ENCODE assay signal across 1 cellular context in genomic region chr7:1425292-1426136, GRCh38.
TF ChIP-seq lines count a peak whose summit lies in the region.

No MANE protein-coding gene starts in this region.

TF ChIP-seq in HepG2, 621 proteins besides CTCF, POLR2A, EP300 and RAD21 (continued from another document):
- TF ChIP-seq, protein P1, sequence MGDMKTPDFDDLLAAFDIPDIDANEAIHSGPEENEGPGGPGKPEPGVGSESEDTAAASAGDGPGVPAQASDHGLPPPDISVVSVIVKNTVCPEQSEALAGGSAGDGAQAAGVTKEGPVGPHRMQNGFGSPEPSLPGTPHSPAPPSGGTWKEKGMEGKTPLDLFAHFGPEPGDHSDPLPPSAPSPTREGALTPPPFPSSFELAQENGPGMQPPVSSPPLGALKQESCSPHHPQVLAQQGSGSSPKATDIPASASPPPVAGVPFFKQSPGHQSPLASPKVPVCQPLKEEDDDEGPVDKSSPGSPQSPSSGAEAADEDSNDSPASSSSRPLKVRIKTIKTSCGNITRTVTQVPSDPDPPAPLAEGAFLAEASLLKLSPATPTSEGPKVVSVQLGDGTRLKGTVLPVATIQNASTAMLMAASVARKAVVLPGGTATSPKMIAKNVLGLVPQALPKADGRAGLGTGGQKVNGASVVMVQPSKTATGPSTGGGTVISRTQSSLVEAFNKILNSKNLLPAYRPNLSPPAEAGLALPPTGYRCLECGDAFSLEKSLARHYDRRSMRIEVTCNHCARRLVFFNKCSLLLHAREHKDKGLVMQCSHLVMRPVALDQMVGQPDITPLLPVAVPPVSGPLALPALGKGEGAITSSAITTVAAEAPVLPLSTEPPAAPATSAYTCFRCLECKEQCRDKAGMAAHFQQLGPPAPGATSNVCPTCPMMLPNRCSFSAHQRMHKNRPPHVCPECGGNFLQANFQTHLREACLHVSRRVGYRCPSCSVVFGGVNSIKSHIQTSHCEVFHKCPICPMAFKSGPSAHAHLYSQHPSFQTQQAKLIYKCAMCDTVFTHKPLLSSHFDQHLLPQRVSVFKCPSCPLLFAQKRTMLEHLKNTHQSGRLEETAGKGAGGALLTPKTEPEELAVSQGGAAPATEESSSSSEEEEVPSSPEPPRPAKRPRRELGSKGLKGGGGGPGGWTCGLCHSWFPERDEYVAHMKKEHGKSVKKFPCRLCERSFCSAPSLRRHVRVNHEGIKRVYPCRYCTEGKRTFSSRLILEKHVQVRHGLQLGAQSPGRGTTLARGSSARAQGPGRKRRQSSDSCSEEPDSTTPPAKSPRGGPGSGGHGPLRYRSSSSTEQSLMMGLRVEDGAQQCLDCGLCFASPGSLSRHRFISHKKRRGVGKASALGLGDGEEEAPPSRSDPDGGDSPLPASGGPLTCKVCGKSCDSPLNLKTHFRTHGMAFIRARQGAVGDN (CRISPR knock-in tag; IDR thresholded peaks at IDR 0.05), result peak; percentile 60
- TF ChIP-seq BRCA1 (CRISPR knock-in tag; IDR thresholded peaks at IDR 0.05) (no peak), DNMT3B (CRISPR knock-in tag; conservative IDR thresholded peaks at IDR 0.05) (no peak), ONECUT2 (CRISPR knock-in tag; IDR thresholded peaks at IDR 0.05) (no peak), ZNF10 (CRISPR knock-in tag; IDR thresholded peaks at IDR 0.05; ENCODE audit: borderline replicate concordance, low read depth) (no peak), ZEB1 (IDR thresholded peaks at IDR 0.05; ENCODE audit: insufficient replicate concordance, low read depth) (no peak), REXO4 (CRISPR knock-in tag; IDR thresholded peaks at IDR 0.05; ENCODE audit: borderline replicate concordance) (no peak), SMARCE1 (IDR thresholded peaks at IDR 0.05; ENCODE audit: borderline replicate concordance) (no peak), ZNF510 (CRISPR knock-in tag; IDR thresholded peaks at IDR 0.05; ENCODE audit: low read depth) (no peak), RELA (CRISPR knock-in tag; IDR thresholded peaks at IDR 0.05) (0 out of 2 replicates have a peak, but pooled peaks have one; percentile 27), ZNF207 (IDR thresholded peaks at IDR 0.05; ENCODE audit: borderline replicate concordance) (no peak), NR2F6 (IDR thresholded peaks at IDR 0.05) (0 out of 2 replicates have a peak, but pooled peaks have one; percentile 11), NR2F6 (CRISPR knock-in tag; IDR thresholded peaks at IDR 0.05) (0 out of 2 replicates have a peak, but pooled peaks have one; percentile 13), GFI1 (CRISPR knock-in tag; IDR thresholded peaks at IDR 0.05; ENCODE audit: borderline replicate concordance) (no peak), HIC2 (CRISPR knock-in tag; IDR thresholded peaks at IDR 0.05; ENCODE audit: low read depth) (peak; percentile 29; the same call in 1 of the 2 replicates), NR2C2 (CRISPR knock-in tag; IDR thresholded peaks at IDR 0.05; ENCODE audit: borderline replicate concordance) (peak; percentile 76), GATAD1 (CRISPR knock-in tag; IDR thresholded peaks at IDR 0.05) (peak; percentile 51; the same call in 1 of the 2 replicates)
- TF ChIP-seq, protein P2, sequence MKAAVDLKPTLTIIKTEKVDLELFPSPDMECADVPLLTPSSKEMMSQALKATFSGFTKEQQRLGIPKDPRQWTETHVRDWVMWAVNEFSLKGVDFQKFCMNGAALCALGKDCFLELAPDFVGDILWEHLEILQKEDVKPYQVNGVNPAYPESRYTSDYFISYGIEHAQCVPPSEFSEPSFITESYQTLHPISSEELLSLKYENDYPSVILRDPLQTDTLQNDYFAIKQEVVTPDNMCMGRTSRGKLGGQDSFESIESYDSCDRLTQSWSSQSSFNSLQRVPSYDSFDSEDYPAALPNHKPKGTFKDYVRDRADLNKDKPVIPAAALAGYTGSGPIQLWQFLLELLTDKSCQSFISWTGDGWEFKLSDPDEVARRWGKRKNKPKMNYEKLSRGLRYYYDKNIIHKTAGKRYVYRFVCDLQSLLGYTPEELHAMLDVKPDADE (CRISPR knock-in tag; IDR thresholded peaks at IDR 0.05), result no peak
- TF ChIP-seq, protein P3, sequence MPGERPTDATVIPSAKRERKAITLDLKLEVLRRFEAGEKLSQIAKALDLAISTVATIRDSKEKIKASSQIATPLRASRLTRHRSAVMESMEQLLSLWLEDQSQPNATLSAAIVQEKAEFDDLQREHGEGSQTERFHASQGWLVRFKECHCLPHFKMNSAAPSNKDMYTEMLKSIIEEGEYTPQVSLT (CRISPR knock-in tag; IDR thresholded peaks at IDR 0.05; ENCODE audit: borderline replicate concordance, low read depth), result no peak
- TF ChIP-seq, protein P4, sequence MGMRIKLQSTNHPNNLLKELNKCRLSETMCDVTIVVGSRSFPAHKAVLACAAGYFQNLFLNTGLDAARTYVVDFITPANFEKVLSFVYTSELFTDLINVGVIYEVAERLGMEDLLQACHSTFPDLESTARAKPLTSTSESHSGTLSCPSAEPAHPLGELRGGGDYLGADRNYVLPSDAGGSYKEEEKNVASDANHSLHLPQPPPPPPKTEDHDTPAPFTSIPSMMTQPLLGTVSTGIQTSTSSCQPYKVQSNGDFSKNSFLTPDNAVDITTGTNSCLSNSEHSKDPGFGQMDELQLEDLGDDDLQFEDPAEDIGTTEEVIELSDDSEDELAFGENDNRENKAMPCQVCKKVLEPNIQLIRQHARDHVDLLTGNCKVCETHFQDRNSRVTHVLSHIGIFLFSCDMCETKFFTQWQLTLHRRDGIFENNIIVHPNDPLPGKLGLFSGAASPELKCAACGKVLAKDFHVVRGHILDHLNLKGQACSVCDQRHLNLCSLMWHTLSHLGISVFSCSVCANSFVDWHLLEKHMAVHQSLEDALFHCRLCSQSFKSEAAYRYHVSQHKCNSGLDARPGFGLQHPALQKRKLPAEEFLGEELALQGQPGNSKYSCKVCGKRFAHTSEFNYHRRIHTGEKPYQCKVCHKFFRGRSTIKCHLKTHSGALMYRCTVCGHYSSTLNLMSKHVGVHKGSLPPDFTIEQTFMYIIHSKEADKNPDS (CRISPR knock-in tag; IDR thresholded peaks at IDR 0.05), result no peak
